Comparison of ENCODE assay signal across 1 cellular context in genomic region chr4:86730310-86730709, GRCh38.
TF ChIP-seq lines count a peak whose summit lies in the region.

No MANE protein-coding gene starts in this region.

TF ChIP-seq in GM23338, 12 proteins besides CTCF, POLR2A, EP300 and RAD21 (continued from another document):
- TF ChIP-seq, protein P1, sequence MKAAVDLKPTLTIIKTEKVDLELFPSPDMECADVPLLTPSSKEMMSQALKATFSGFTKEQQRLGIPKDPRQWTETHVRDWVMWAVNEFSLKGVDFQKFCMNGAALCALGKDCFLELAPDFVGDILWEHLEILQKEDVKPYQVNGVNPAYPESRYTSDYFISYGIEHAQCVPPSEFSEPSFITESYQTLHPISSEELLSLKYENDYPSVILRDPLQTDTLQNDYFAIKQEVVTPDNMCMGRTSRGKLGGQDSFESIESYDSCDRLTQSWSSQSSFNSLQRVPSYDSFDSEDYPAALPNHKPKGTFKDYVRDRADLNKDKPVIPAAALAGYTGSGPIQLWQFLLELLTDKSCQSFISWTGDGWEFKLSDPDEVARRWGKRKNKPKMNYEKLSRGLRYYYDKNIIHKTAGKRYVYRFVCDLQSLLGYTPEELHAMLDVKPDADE (IDR thresholded peaks at IDR 0.05) = no peak
- TF ChIP-seq EZH2 (IDR thresholded peaks at IDR 0.05; ENCODE audit: low read depth, unreplicated experiment) (no peak), EZH2phosphoT487 (IDR thresholded peaks at IDR 0.05; ENCODE audit: unreplicated experiment) (no peak), CREB1 (CRISPR knock-in tag; IDR thresholded peaks at IDR 0.05; ENCODE audit: low read depth) (no peak), STAT1 (IDR thresholded peaks at IDR 0.05; ENCODE audit: unreplicated experiment) (no peak)
- TF ChIP-seq, protein P2, sequence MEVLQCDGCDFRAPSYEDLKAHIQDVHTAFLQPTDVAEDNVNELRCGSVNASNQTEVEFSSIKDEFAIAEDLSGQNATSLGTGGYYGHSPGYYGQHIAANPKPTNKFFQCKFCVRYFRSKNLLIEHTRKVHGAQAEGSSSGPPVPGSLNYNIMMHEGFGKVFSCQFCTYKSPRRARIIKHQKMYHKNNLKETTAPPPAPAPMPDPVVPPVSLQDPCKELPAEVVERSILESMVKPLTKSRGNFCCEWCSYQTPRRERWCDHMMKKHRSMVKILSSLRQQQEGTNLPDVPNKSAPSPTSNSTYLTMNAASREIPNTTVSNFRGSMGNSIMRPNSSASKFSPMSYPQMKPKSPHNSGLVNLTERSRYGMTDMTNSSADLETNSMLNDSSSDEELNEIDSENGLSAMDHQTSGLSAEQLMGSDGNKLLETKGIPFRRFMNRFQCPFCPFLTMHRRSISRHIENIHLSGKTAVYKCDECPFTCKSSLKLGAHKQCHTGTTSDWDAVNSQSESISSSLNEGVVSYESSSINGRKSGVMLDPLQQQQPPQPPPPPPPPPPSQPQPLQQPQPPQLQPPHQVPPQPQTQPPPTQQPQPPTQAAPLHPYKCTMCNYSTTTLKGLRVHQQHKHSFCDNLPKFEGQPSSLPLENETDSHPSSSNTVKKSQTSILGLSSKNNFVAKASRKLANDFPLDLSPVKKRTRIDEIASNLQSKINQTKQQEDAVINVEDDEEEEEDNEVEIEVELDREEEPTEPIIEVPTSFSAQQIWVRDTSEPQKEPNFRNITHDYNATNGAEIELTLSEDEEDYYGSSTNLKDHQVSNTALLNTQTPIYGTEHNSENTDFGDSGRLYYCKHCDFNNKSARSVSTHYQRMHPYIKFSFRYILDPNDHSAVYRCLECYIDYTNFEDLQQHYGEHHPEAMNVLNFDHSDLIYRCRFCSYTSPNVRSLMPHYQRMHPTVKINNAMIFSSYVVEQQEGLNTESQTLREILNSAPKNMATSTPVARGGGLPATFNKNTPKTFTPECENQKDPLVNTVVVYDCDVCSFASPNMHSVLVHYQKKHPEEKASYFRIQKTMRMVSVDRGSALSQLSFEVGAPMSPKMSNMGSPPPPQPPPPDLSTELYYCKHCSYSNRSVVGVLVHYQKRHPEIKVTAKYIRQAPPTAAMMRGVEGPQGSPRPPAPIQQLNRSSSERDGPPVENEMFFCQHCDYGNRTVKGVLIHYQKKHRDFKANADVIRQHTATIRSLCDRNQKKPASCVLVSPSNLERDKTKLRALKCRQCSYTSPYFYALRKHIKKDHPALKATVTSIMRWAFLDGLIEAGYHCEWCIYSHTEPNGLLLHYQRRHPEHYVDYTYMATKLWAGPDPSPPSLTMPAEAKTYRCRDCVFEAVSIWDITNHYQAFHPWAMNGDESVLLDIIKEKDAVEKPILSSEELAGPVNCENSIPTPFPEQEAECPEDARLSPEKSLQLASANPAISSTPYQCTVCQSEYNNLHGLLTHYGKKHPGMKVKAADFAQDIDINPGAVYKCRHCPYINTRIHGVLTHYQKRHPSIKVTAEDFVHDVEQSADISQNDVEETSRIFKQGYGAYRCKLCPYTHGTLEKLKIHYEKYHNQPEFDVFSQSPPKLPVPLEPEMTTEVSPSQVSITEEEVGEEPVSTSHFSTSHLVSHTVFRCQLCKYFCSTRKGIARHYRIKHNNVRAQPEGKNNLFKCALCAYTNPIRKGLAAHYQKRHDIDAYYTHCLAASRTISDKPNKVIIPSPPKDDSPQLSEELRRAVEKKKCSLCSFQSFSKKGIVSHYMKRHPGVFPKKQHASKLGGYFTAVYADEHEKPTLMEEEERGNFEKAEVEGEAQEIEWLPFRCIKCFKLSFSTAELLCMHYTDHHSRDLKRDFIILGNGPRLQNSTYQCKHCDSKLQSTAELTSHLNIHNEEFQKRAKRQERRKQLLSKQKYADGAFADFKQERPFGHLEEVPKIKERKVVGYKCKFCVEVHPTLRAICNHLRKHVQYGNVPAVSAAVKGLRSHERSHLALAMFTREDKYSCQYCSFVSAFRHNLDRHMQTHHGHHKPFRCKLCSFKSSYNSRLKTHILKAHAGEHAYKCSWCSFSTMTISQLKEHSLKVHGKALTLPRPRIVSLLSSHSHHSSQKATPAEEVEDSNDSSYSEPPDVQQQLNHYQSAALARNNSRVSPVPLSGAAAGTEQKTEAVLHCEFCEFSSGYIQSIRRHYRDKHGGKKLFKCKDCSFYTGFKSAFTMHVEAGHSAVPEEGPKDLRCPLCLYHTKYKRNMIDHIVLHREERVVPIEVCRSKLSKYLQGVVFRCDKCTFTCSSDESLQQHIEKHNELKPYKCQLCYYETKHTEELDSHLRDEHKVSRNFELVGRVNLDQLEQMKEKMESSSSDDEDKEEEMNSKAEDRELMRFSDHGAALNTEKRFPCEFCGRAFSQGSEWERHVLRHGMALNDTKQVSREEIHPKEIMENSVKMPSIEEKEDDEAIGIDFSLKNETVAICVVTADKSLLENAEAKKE (CRISPR knock-in tag; IDR thresholded peaks at IDR 0.05) = no peak
